In the genomic region with DNA sequence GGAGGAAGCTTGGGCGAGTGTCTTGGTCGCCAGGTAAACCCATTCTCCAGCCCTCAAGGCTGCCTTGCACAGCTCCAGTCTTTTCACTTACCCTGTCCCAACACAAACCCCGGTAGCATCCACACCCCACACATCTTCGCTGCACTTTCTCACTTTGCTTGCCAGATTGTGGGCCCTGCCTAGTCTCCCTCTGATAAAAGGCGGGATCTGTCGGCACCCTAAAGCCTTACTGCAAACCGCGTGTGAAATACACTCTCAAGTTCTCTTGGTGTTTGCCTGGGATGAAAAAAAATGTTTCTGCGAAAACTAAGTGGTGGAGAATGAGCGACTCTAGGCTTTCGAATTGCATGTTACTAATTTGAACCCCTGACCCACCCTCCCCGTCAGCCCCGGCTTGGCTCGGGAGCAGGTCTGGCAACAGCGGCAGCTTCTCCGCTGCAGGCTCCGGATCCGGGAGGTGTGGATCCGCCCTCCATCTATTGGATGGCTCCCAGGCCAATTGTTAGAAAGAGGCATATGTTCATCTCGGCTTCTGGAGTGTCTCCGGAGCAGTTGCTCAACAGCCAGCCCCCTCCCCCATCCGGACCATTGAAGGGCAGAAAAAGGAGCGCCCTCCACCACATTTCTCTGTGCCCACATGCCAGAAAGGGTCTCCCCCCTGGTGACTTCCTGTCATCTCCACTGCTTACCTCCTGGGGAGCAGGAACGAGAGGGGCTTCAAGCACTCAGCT, we compare ENCODE assay signal across 1 cellular context.
TF ChIP-seq lines count a peak whose summit lies in the region.

No MANE protein-coding gene starts in this region.

TF ChIP-seq in SK-N-SH treated with all-trans-retinoic acid at 6 μM for 48 hours, 23 proteins besides CTCF, POLR2A, EP300 and RAD21 (continued from another document):
- TF ChIP-seq, protein P1, sequence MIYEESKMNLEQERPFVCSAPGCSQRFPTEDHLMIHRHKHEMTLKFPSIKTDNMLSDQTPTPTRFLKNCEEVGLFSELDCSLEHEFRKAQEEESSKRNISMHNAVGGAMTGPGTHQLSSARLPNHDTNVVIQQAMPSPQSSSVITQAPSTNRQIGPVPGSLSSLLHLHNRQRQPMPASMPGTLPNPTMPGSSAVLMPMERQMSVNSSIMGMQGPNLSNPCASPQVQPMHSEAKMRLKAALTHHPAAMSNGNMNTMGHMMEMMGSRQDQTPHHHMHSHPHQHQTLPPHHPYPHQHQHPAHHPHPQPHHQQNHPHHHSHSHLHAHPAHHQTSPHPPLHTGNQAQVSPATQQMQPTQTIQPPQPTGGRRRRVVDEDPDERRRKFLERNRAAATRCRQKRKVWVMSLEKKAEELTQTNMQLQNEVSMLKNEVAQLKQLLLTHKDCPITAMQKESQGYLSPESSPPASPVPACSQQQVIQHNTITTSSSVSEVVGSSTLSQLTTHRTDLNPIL (CRISPR knock-in tag; IDR thresholded peaks at IDR 0.05; ENCODE audit: low read depth): no peak
- no peak for TF ChIP-seq ZFP3 (CRISPR knock-in tag; IDR thresholded peaks at IDR 0.05)
TF ChIP-seq in SK-N-SH treated with all-trans-retinoic acid at 6 μM for 48 hours: peak in this region for 0.
